ENCODE assay signal across 1 cellular context in the genomic region with DNA sequence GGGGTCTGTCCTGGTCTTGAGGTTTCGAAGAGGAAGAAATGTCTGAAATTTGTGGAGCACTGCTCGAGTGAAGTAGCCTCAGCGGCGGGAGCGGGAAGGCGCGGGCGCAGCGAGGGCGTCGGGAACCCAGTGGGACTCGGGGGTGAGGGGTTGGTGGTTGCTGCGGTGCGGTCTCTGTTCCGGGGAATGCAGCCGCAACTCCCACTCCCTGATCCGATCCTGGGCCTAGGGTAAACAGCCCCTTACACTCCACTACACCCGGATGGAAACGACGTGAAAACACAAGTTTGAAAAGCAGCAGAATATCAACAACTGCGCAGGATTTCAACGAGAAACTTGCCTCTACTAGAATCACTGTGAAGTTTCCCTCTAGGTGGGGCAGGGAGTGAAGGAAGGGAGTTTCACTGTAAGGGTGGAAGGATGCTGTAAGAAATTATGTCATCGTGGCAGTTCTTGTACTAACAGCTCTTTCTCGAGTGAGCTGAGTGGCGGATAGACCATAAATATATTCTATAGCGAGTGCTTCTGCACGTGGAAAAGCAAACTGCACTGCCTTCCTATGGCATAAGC.
TF ChIP-seq lines count a peak whose summit lies in the region.

No MANE protein-coding gene starts in this region.

TF ChIP-seq in IMR-90, 13 proteins besides CTCF, POLR2A, EP300 and RAD21:
- TF ChIP-seq NFE2L2 (IDR thresholded peaks at IDR 0.05; ENCODE audit: low read depth, low read length) (no peak), RCOR1 (IDR thresholded peaks at IDR 0.05; ENCODE audit: insufficient replicate concordance, low read length) (peak; percentile 8)
TF ChIP-seq in IMR-90: peak in this region for 1.
